Comparison of ENCODE assay signal across 14 cellular contexts in genomic region chr1:151502035-151502728, GRCh38.
"Had no signal": no experiment of that assay in that cellular context is flagged by ENCODE, and none has a peak within 500 bp of the region (broad histone marks: within the 10 kb centered on the region; RNA-seq: fewer than 3 reads in every experiment).

No MANE protein-coding gene starts in this region.

- H3K4me3 ChIP-seq: esophagus muscularis mucosa, left ventricle myocardium inferior, uterus had no signal

- H3K4me3 Mint-ChIP-seq: activated T-helper 17 cell treated with anti-CD3 and anti-CD28 coated beads, Interleukin-2, amount 50 U/mL, for 72 hours; memory B cell; nephron; T-cell had no signal

- H3K9me3 Mint-ChIP-seq: activated T-helper 17 cell treated with anti-CD3 and anti-CD28 coated beads, Interleukin-2, amount 50 U/mL, for 72 hours; memory B cell; nephron; T-cell had no signal

- H3K27me3 Mint-ChIP-seq: activated T-helper 17 cell treated with anti-CD3 and anti-CD28 coated beads, Interleukin-2, amount 50 U/mL, for 72 hours; memory B cell had no signal

- H3K27ac Mint-ChIP-seq: activated T-helper 17 cell treated with anti-CD3 and anti-CD28 coated beads, Interleukin-2, amount 50 U/mL, for 72 hours; memory B cell had no signal

- FAIRE-seq: keratinocyte had no signal

- DNase-seq: activated CD4-positive, alpha-beta T cell treated with anti-CD3 and anti-CD28 coated beads, Interleukin-2, amount 50 U/mL, for 48 hours; activated naive CD4-positive, alpha-beta T cell treated with Interleukin-2 at 50 U/mL for 16 hours; left ventricle myocardium inferior; stimulated activated CD4-positive, alpha-beta T cell treated with anti-CD3 and anti-CD28 coated beads, Interleukin-12 subunit alpha, Interleukin-12 subunit beta, amount 100 ng/mL, for 4 hours; stimulated activated CD4-positive, alpha-beta T cell treated with anti-CD3 and anti-CD28 coated beads, Interleukin-2, amount 100 ng/mL, for 24 hours; T-cell; T1000; uterus; WERI-Rb-1 had no signal

- H3K27me3 ChIP-seq: esophagus muscularis mucosa, uterus had no signal

- H3K36me3 Mint-ChIP-seq: memory B cell, T-cell had no signal

- H3K9me3 ChIP-seq: esophagus muscularis mucosa, left ventricle myocardium inferior, uterus had no signal

- ATAC-seq: T-cell had no signal

- H3K4me1 ChIP-seq: esophagus muscularis mucosa, left ventricle myocardium inferior, uterus had no signal

- H3K4me1 Mint-ChIP-seq: memory B cell, nephron, T-cell had no signal

- H3K27ac ChIP-seq: esophagus muscularis mucosa, left ventricle myocardium inferior, uterus, WERI-Rb-1 had no signal

- H3K36me3 ChIP-seq: esophagus muscularis mucosa, left ventricle myocardium inferior, uterus, WERI-Rb-1 had no signal
